ENCODE assay signal across 1 cellular context in genomic region chr2:71595549-71595948, GRCh38.
TF ChIP-seq lines count a peak whose summit lies in the region.

No MANE protein-coding gene starts in this region.

TF ChIP-seq in HepG2, 621 proteins besides CTCF, POLR2A, EP300 and RAD21:
- TF ChIP-seq HNF1A (IDR thresholded peaks at IDR 0.05; ENCODE audit: low read depth), result no peak
- no peak for TF ChIP-seq HNF1A (CRISPR knock-in tag; IDR thresholded peaks at IDR 0.05; ENCODE audit: borderline replicate concordance)
- TF ChIP-seq FOXK1 (CRISPR knock-in tag; IDR thresholded peaks at IDR 0.05; ENCODE audit: borderline replicate concordance, low read depth), result no peak
- no peak for TF ChIP-seq GATAD2A (CRISPR knock-in tag; IDR thresholded peaks at IDR 0.05)
- TF ChIP-seq ATF7-NPFF (CRISPR knock-in tag; IDR thresholded peaks at IDR 0.05; ENCODE audit: low read depth), result no peak
- TF ChIP-seq DBP (CRISPR knock-in tag; IDR thresholded peaks at IDR 0.05; ENCODE audit: not compliant biosample characterization), result no peak
- no peak for TF ChIP-seq ZNF775 (CRISPR knock-in tag; IDR thresholded peaks at IDR 0.05; ENCODE audit: borderline replicate concordance)
- no peak for TF ChIP-seq ZBTB2 (CRISPR knock-in tag; IDR thresholded peaks at IDR 0.05; ENCODE audit: low read depth)
- no peak for TF ChIP-seq ZNF276 (CRISPR knock-in tag; IDR thresholded peaks at IDR 0.05; ENCODE audit: low read depth)
- TF ChIP-seq HNF4A (CRISPR knock-in tag; IDR thresholded peaks at IDR 0.05), result no peak
- TF ChIP-seq SIN3B (IDR thresholded peaks at IDR 0.05; ENCODE audit: low read length), result no peak
- TF ChIP-seq ATRX (CRISPR knock-in tag; IDR thresholded peaks at IDR 0.05; ENCODE audit: borderline replicate concordance), result no peak
